Comparison of ENCODE assay signal across 20 cellular contexts in the genomic region with DNA sequence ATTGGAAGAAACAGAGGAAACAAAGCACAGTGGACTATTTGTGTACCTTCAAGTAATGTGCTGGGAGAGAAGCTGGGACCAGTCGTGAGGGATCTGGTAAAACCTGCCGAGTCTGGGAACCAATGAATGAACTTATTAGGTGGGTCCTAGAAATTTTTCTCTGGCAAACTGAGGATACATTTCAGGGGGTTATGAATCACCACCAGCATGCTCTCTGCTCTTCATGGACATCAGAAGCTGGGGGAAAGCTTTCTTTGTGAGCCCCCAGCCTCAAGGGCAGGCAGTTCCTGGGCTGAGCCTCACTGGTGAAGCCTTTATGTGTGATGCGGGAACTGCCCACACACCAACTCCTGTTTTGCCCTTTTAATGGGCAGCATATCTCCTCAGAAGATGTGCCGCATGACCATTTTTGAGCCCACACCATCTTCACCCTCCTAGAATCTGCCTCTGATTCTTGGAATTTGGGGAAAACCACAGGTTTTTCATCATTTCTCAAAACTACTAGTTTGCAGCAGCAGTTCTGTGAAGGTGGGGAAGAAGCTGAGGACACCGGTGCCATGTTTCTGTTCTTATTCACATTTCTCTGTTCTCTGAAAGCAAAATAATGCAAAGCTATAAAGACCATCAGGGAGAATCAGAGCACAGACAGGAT.
DNase-seq lines count a peak whose midpoint lies in the region; ATAC-seq and TF ChIP-seq lines count a peak whose summit lies in the region.
"Had no signal": no experiment of that assay in that cellular context is flagged by ENCODE, and none has a peak within 500 bp of the region (broad histone marks: within the 10 kb centered on the region; RNA-seq: fewer than 3 reads in every experiment).

No MANE protein-coding gene starts in this region.

- H3K27ac Mint-ChIP-seq in activated T-cell treated with anti-CD3 and anti-CD28 coated beads, Interleukin-2, amount 50 U/mL, for 72 hours = no peak overlapping the region
- H3K27ac Mint-ChIP-seq in activated naive CD8-positive, alpha-beta T cell treated with anti-CD3 and anti-CD28 coated beads, Interleukin-2, amount 10 ng/mL, durations not matched to agents 7 days and 5 days = peak overlapping the region; percentile 89
- peak overlapping the region; percentile 99 for H3K27ac Mint-ChIP-seq in stimulated activated naive CD8-positive, alpha-beta T cell treated with anti-CD3 and anti-CD28 coated beads, Interleukin-15, amount 100 ng/mL, for 72 hours
- H3K27ac Mint-ChIP-seq: mesothelial cell of epicardium had no signal

- H3K27ac ChIP-seq in OCI-LY3 (ENCODE audit: low read length) (peak overlapping the region; percentile 96), vagina (no peak overlapping the region)
- H3K27ac ChIP-seq: coronary artery, gastrocnemius medialis, neural progenitor cell, psoas muscle had no signal

- H3K9me3 Mint-ChIP-seq in activated T-cell treated with anti-CD3 and anti-CD28 coated beads, Interleukin-2, amount 50 U/mL, for 72 hours = no peaks in the 10 kb centered on the region
- H3K9me3 Mint-ChIP-seq in activated naive CD8-positive, alpha-beta T cell treated with anti-CD3 and anti-CD28 coated beads, Interleukin-2, amount 10 ng/mL, durations not matched to agents 7 days and 5 days = no peaks in the 10 kb centered on the region
- H3K9me3 Mint-ChIP-seq in stimulated activated naive CD8-positive, alpha-beta T cell treated with anti-CD3 and anti-CD28 coated beads, Interleukin-15, amount 100 ng/mL, for 72 hours = no peaks in the 10 kb centered on the region
- H3K9me3 Mint-ChIP-seq: mesothelial cell of epicardium had no signal

- peak overlapping the region; percentile 81 for H3K9ac ChIP-seq in OCI-LY3 (ENCODE audit: low read length)
- H3K9ac ChIP-seq: neural progenitor cell had no signal

- peak overlapping the region; percentile 48 for H3K4me3 ChIP-seq in OCI-LY3 (ENCODE audit: low read length)
- no peak overlapping the region for H3K4me3 ChIP-seq in vagina
- H3K4me3 ChIP-seq: coronary artery, gastrocnemius medialis, neural progenitor cell, psoas muscle, skin epidermis had no signal

- intact Hi-C loops in vagina (cut with DNase I) = no loop called here

- no peak for ATAC-seq in activated T-cell treated with anti-CD3 and anti-CD28 coated beads, Interleukin-2, amount 50 U/mL, for 72 hours (replicated peaks in 1 of 2)
- ATAC-seq in activated naive CD8-positive, alpha-beta T cell treated with anti-CD3 and anti-CD28 coated beads, Interleukin-2, amount 10 ng/mL, durations not matched to agents 7 days and 5 days (ENCODE audit: low read depth) = peak; percentile 3
- ATAC-seq in stimulated activated naive CD8-positive, alpha-beta T cell treated with anti-CD3 and anti-CD28 coated beads, Interleukin-15, amount 100 ng/mL, for 72 hours = peak; percentile 44
- ATAC-seq in HG03460 (IDR thresholded peaks at IDR 0.05; ENCODE audit: unreplicated experiment) = no peak
- ATAC-seq: gastrocnemius medialis, psoas muscle had no signal

- peak overlapping the region; percentile 64 to 66 for H3K4me3 Mint-ChIP-seq in activated T-cell treated with anti-CD3 and anti-CD28 coated beads, Interleukin-2, amount 50 U/mL, for 72 hours
- H3K4me3 Mint-ChIP-seq in activated naive CD8-positive, alpha-beta T cell treated with anti-CD3 and anti-CD28 coated beads, Interleukin-2, amount 10 ng/mL, durations not matched to agents 7 days and 5 days = peak overlapping the region; percentile 62
- H3K4me3 Mint-ChIP-seq in stimulated activated naive CD8-positive, alpha-beta T cell treated with anti-CD3 and anti-CD28 coated beads, Interleukin-15, amount 100 ng/mL, for 72 hours = peak overlapping the region; percentile 90 to 91
- H3K4me3 Mint-ChIP-seq: mesothelial cell of epicardium, neural progenitor cell had no signal

- TF ChIP-seq POLR2A in vagina (IDR thresholded peaks at IDR 0.05) = no peak

- H4K20me1 ChIP-seq in OCI-LY3 (ENCODE audit: insufficient read depth, low read length) = no peaks in the 10 kb centered on the region

- POLR2A ChIA-PET in activated naive CD8-positive, alpha-beta T cell treated with anti-CD3 and anti-CD28 coated beads, Interleukin-2, amount 10 ng/mL, durations not matched to agents 7 days and 5 days (lab: Charles Lee) = interaction anchor here (0.6 to 3.3 kb wide), 6 partner anchors 30 to 224 kb away, joined by 3 to 15 read pairs (median 7); a partner anchor contains a TSS

- H3K4me1 ChIP-seq in OCI-LY3 (ENCODE audit: low read length) (peaks cover 81% of the 10 kb centered on the region), vagina (no peaks in the 10 kb centered on the region)
- H3K4me1 ChIP-seq: gastrocnemius medialis, neural progenitor cell, psoas muscle had no signal

- H3K4me2 ChIP-seq in OCI-LY3 (ENCODE audit: low read length) = peak overlapping the region; percentile 67
- H3K4me2 ChIP-seq: neural progenitor cell had no signal

- H3K36me3 Mint-ChIP-seq in activated T-cell treated with anti-CD3 and anti-CD28 coated beads, Interleukin-2, amount 50 U/mL, for 72 hours (ENCODE audit: insufficient read depth in 2 of 2) = no peaks in the 10 kb centered on the region
- peaks cover 5% of the 10 kb centered on the region for H3K36me3 Mint-ChIP-seq in activated naive CD8-positive, alpha-beta T cell treated with anti-CD3 and anti-CD28 coated beads, Interleukin-2, amount 10 ng/mL, durations not matched to agents 7 days and 5 days
- H3K36me3 Mint-ChIP-seq: mesothelial cell of epicardium, neural progenitor cell had no signal

- H2AFZ ChIP-seq in OCI-LY3 (ENCODE audit: low read depth, low read length) = no peak overlapping the region
- H2AFZ ChIP-seq: neural progenitor cell had no signal

- H3K9me3 ChIP-seq in OCI-LY3 (ENCODE audit: insufficient read depth, low read length) = no peaks in the 10 kb centered on the region
- no peaks in the 10 kb centered on the region for H3K9me3 ChIP-seq in vagina
- H3K9me3 ChIP-seq: gastrocnemius medialis, psoas muscle had no signal

- no peaks in the 10 kb centered on the region for H3K79me2 ChIP-seq in OCI-LY3 (ENCODE audit: low read length)

- H3K27me3 ChIP-seq in OCI-LY3 (ENCODE audit: low read depth, low read length) = no peaks in the 10 kb centered on the region
- no peaks in the 10 kb centered on the region for H3K27me3 ChIP-seq in vagina
- H3K27me3 ChIP-seq: gastrocnemius medialis, neural progenitor cell had no signal

- peaks cover 87% of the 10 kb centered on the region for H3K4me1 Mint-ChIP-seq in activated T-cell treated with anti-CD3 and anti-CD28 coated beads, Interleukin-2, amount 50 U/mL, for 72 hours (ENCODE audit: low read depth)
- peaks cover 73% of the 10 kb centered on the region for H3K4me1 Mint-ChIP-seq in activated naive CD8-positive, alpha-beta T cell treated with anti-CD3 and anti-CD28 coated beads, Interleukin-2, amount 10 ng/mL, durations not matched to agents 7 days and 5 days
- peaks cover 96% of the 10 kb centered on the region for H3K4me1 Mint-ChIP-seq in stimulated activated naive CD8-positive, alpha-beta T cell treated with anti-CD3 and anti-CD28 coated beads, Interleukin-15, amount 100 ng/mL, for 72 hours
- H3K4me1 Mint-ChIP-seq: mesothelial cell of epicardium, neural progenitor cell had no signal

- TF ChIP-seq CTCF in OCI-LY3 (IDR thresholded peaks at IDR 0.05; ENCODE audit: low read depth, low read length) (no peak), vagina (IDR thresholded peaks at IDR 0.05) (no peak)

- peaks cover 5% of the 10 kb centered on the region for H3K27me3 Mint-ChIP-seq in activated T-cell treated with anti-CD3 and anti-CD28 coated beads, Interleukin-2, amount 50 U/mL, for 72 hours (ENCODE audit: low read depth)
- H3K27me3 Mint-ChIP-seq in activated naive CD8-positive, alpha-beta T cell treated with anti-CD3 and anti-CD28 coated beads, Interleukin-2, amount 10 ng/mL, durations not matched to agents 7 days and 5 days = no peaks in the 10 kb centered on the region
- no peaks in the 10 kb centered on the region for H3K27me3 Mint-ChIP-seq in stimulated activated naive CD8-positive, alpha-beta T cell treated with anti-CD3 and anti-CD28 coated beads, Interleukin-15, amount 100 ng/mL, for 72 hours

- no peak for DNase-seq in activated T-cell treated with anti-CD3 and anti-CD28 coated beads, Interleukin-2, amount 50 U/mL, for 72 hours
- DNase-seq in activated T-cell treated with anti-CD3 and anti-CD28 coated beads for 4 hours = no peak
- no peak for DNase-seq in activated naive CD8-positive, alpha-beta T cell treated with anti-CD3 and anti-CD28 coated beads, Interleukin-2, amount 10 ng/mL, durations not matched to agents 7 days and 5 days
- DNase-seq in stimulated activated naive CD8-positive, alpha-beta T cell treated with anti-CD3 and anti-CD28 coated beads, Interleukin-15, amount 100 ng/mL, for 72 hours = peak in 1 of 2 donors; percentile 49
- no peak for DNase-seq in HT-29 (ENCODE audit: low spot score)
- no peak for DNase-seq in vagina (ENCODE audit: extremely low spot score in 2 of 2)
- DNase-seq: gastrocnemius medialis; Kasumi-1; NCI-H1092; NCI-H2029 treated with DMSO at 0.1 percent for 48 hours; NK-92 treated with Interleukin-12 subunit alpha and Interleukin-12 subunit beta, amount 100 ng/mL, for 24 hours; psoas muscle; RPMI8226; stimulated activated CD4-positive, alpha-beta T cell treated with anti-CD3 and anti-CD28 coated beads, Interleukin-2, amount 100 ng/mL, for 48 hours had no signal

- H3K36me3 ChIP-seq in OCI-LY3 (replicated peaks; ENCODE audit: low read depth, low read length) (no peaks in the 10 kb centered on the region), vagina (no peaks in the 10 kb centered on the region)
- H3K36me3 ChIP-seq: gastrocnemius medialis, neural progenitor cell had no signal

Comparison
In these comparisons a context has a peak if more than half of its experiments do, and no peak if none do; other contexts are left out.
1. ATAC-seq: peak in activated naive CD8-positive, alpha-beta T cell treated with anti-CD3 and anti-CD28 coated beads, Interleukin-2, amount 10 ng/mL, durations not matched to agents 7 days and 5 days (single experiment) and stimulated activated naive CD8-positive, alpha-beta T cell treated with anti-CD3 and anti-CD28 coated beads, Interleukin-15, amount 100 ng/mL, for 72 hours (single experiment); none in activated T-cell treated with anti-CD3 and anti-CD28 coated beads, Interleukin-2, amount 50 U/mL, for 72 hours (0 of 2) and HG03460 (single experiment).
2. Peak in every context shown above with its lines, with median percentiles within 50 percentile points of each other: H3K4me3 Mint-ChIP-seq.